Comparison of ENCODE assay signal across 1 cellular context in genomic region chr1:200590001-200590400, GRCh38.
TF ChIP-seq lines count a peak whose summit lies in the region.

No MANE protein-coding gene starts in this region.

TF ChIP-seq in WTC11, 78 proteins besides CTCF, POLR2A, EP300 and RAD21 (continued from another document):
- TF ChIP-seq STAT6 (CRISPR knock-in tag; conservative IDR thresholded peaks at IDR 0.05; ENCODE audit: low read depth): no peak
- TF ChIP-seq E2F5 (CRISPR knock-in tag; IDR thresholded peaks at IDR 0.05): no peak
- no peak for TF ChIP-seq TP53 (CRISPR knock-in tag; IDR thresholded peaks at IDR 0.05)
- no peak for TF ChIP-seq IRF1 (CRISPR knock-in tag; IDR thresholded peaks at IDR 0.05)
- TF ChIP-seq USF2 (CRISPR knock-in tag; IDR thresholded peaks at IDR 0.05): no peak
- no peak for TF ChIP-seq SMAD4 (CRISPR knock-in tag; IDR thresholded peaks at IDR 0.05)
- TF ChIP-seq AR (CRISPR knock-in tag; IDR thresholded peaks at IDR 0.05): no peak
TF ChIP-seq in WTC11: peak in this region for 0.
